Comparison of ENCODE assay signal across 24 cellular contexts in genomic region chr16:15523939-15524338, GRCh38.
"Had no signal": no experiment of that assay in that cellular context is flagged by ENCODE, and none has a peak within 500 bp of the region (broad histone marks: within the 10 kb centered on the region; RNA-seq: fewer than 3 reads in every experiment).

No MANE protein-coding gene starts in this region.

- H3K4me1 ChIP-seq: ascending aorta had no signal

- ATAC-seq: activated naive CD4-positive, alpha-beta T cell treated with anti-CD3 and anti-CD28 coated beads, Interleukin-2, amount 50 U/mL, for 72 hours; activated T-cell treated with anti-CD3 and anti-CD28 coated beads, Interleukin-2, amount 50 U/mL, for 72 hours; effector memory CD8-positive, alpha-beta T cell; gastroesophageal sphincter; left cardiac atrium; stimulated activated naive CD8-positive, alpha-beta T cell treated with anti-CD3 and anti-CD28 coated beads, Interleukin-15, Interleukin-2, amounts not matched to agents 100 U/mL and 50 U/mL, for 24 hours had no signal

- H3K27me3 Mint-ChIP-seq: effector memory CD8-positive, alpha-beta T cell had no signal

- H3K27ac ChIP-seq: ascending aorta, heart left ventricle, thyroid gland had no signal

- DNase-seq: activated effector memory CD4-positive, alpha-beta T cell treated with anti-CD3 and anti-CD28 coated beads, Interleukin-2, amount 50 U/mL, for 16 hours; activated T-cell treated with anti-CD3 and anti-CD28 coated beads, Interleukin-2, amount 50 U/mL, for 72 hours; central memory CD4-positive, alpha-beta T cell; dorsolateral prefrontal cortex; effector memory CD8-positive, alpha-beta T cell; mesenchymal stem cell; naive B cell; retina; sigmoid colon; spleen; stimulated activated CD4-positive, alpha-beta T cell treated with anti-CD3 and anti-CD28 coated beads, Interleukin-4, amount 100 ng/mL, for 1 hour; stimulated activated naive CD8-positive, alpha-beta T cell treated with anti-CD3 and anti-CD28 coated beads, Interleukin-15, Interleukin-2, amounts not matched to agents 100 U/mL and 50 U/mL, for 24 hours; T1000; thyroid gland had no signal

- H3K9me3 Mint-ChIP-seq: activated naive CD4-positive, alpha-beta T cell treated with anti-CD3 and anti-CD28 coated beads, Interleukin-2, amount 50 U/mL, for 72 hours; activated T-cell treated with anti-CD3 and anti-CD28 coated beads, Interleukin-2, amount 50 U/mL, for 72 hours; effector memory CD8-positive, alpha-beta T cell; naive B cell had no signal

- H3K9me3 ChIP-seq: ascending aorta, gastroesophageal sphincter, heart left ventricle, mucosa of descending colon, sigmoid colon, spleen, thyroid gland, upper lobe of right lung had no signal

- H3K4me1 Mint-ChIP-seq: WTC11 had no signal

- H3K36me3 ChIP-seq: esophagus muscularis mucosa, gastroesophageal sphincter, heart left ventricle, sigmoid colon, spleen, thyroid gland, upper lobe of right lung had no signal

- H3K36me3 Mint-ChIP-seq: activated naive CD4-positive, alpha-beta T cell treated with anti-CD3 and anti-CD28 coated beads, Interleukin-2, amount 50 U/mL, for 72 hours; naive B cell; WTC11 had no signal

- H3K27ac Mint-ChIP-seq: activated T-cell treated with anti-CD3 and anti-CD28 coated beads, Interleukin-2, amount 50 U/mL, for 72 hours; T-helper 1 cell treated with Interleukin-12 subunit alpha and Interleukin-12 subunit beta and Interleukin-4 antibody, amounts not matched to agents 30 μg/mL and 1 μg/mL, for 36 hours; WTC11 had no signal

- H3K4me3 ChIP-seq: ascending aorta, esophagus muscularis mucosa, gastroesophageal sphincter, mucosa of descending colon, sigmoid colon, thyroid gland, upper lobe of right lung had no signal

- H3K27me3 ChIP-seq: ascending aorta, dorsolateral prefrontal cortex, esophagus muscularis mucosa, gastroesophageal sphincter, heart left ventricle, sigmoid colon, spleen, thyroid gland, upper lobe of right lung had no signal

- H3K4me3 Mint-ChIP-seq: activated T-cell treated with anti-CD3 and anti-CD28 coated beads, Interleukin-2, amount 50 U/mL, for 72 hours; T-helper 1 cell treated with Interleukin-12 subunit alpha and Interleukin-12 subunit beta and Interleukin-4 antibody, amounts not matched to agents 30 μg/mL and 1 μg/mL, for 36 hours; WTC11 had no signal
